Comparison of ENCODE assay signal across 18 cellular contexts in the genomic region with DNA sequence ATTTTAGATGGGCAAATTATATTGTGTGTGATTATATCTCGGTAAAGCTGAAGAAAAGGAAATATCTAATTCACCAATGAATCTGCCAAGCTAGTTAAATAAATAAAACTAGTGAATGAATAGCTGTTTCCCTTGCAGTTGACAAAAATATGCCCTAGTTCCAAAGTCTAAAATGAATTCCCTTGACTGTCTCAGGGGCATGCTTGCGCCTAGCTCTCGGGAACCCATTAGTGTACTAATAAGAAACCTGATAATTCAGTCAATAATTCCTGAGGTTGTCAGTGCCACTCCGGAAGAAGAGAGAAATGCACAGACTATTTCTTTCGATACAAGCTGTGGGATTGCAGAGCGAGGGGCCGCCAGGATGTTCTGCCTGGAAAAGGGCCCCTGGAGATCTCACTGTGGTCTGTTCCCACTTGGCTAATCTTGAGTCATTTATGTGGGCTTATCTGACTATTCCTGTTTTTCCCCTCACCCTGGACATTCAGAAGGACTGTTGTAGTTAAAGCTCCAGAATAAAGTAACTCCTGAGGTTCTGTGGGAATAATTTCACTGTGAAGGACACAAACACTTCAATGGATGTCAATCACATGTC.
"Had no signal": no experiment of that assay in that cellular context is flagged by ENCODE, and none has a peak within 500 bp of the region (broad histone marks: within the 10 kb centered on the region; RNA-seq: fewer than 3 reads in every experiment).

No MANE protein-coding gene starts in this region.

- H3K27ac ChIP-seq: brain microvascular endothelial cell, epithelial cell of prostate, gastrocnemius medialis, left lung, tibial artery, uterus had no signal

- H3K4me3 Mint-ChIP-seq: activated naive CD8-positive, alpha-beta T cell treated with anti-CD3 and anti-CD28 coated beads for 36 hours; activated T-helper 1 cell treated with anti-CD3 and anti-CD28 coated beads, Interleukin-12 subunit alpha, Interleukin-12 subunit beta, Interleukin-2, Interleukin-4 antibody, amounts not matched to agents 30 ng/mL and 10 ng/mL and 1 ng/mL, durations not matched to agents 14 hours and 24 hours and 36 hours; dendritic cell treated with granulocyte-macrophage colony-stimulating factor and Interleukin-4, amounts not matched to agents 40 ng/mL and 50 ng/mL, for 4 days; memory B cell; stimulated activated naive B cell treated with anti-CD40 and anti-IgM and Interleukin-4, amounts not matched to agents 10 μg/mL and 1 μg/mL and 100 μg/mL, for 72 hours had no signal

- H3K36me3 Mint-ChIP-seq: activated naive CD8-positive, alpha-beta T cell treated with anti-CD3 and anti-CD28 coated beads for 36 hours; memory B cell; stimulated activated naive B cell treated with anti-CD40 and anti-IgM and Interleukin-4, amounts not matched to agents 10 μg/mL and 1 μg/mL and 100 μg/mL, for 72 hours had no signal

- H3K4me1 ChIP-seq: left lung, tibial artery, uterus had no signal

- H3K4me1 Mint-ChIP-seq: activated naive CD8-positive, alpha-beta T cell treated with anti-CD3 and anti-CD28 coated beads for 36 hours; memory B cell; stimulated activated naive B cell treated with anti-CD40 and anti-IgM and Interleukin-4, amounts not matched to agents 10 μg/mL and 1 μg/mL and 100 μg/mL, for 72 hours had no signal

- H3K36me3 ChIP-seq: brain microvascular endothelial cell, gastrocnemius medialis, left lung, tibial artery, uterus had no signal

- H3K27me3 Mint-ChIP-seq: dendritic cell treated with granulocyte-macrophage colony-stimulating factor and Interleukin-4, amounts not matched to agents 40 ng/mL and 50 ng/mL, for 4 days; memory B cell had no signal

- H3K9me3 ChIP-seq: gastrocnemius medialis, left lung, tibial artery, uterus had no signal

- DNase-seq: activated CD4-positive, alpha-beta T cell treated with anti-CD3 and anti-CD28 coated beads, Interleukin-2, amount 50 U/mL, for 1 hour; activated CD8-positive, alpha-beta memory T cell treated with anti-CD3 and anti-CD28 coated beads for 24 hours; activated naive CD8-positive, alpha-beta T cell treated with anti-CD3 and anti-CD28 coated beads for 36 hours; anterior cingulate cortex; brain microvascular endothelial cell; cerebellar nuclear complex; effector memory CD4-positive, alpha-beta T cell; gastrocnemius medialis; islet precursor cell; left lung; stimulated activated CD4-positive, alpha-beta T cell treated with anti-CD3 and anti-CD28 coated beads, Interleukin-4, amount 100 ng/mL, for 1 hour; stimulated activated naive B cell treated with anti-CD40 and anti-IgM and Interleukin-4, amounts not matched to agents 10 μg/mL and 1 μg/mL and 100 μg/mL, for 72 hours; tibial artery; uterus had no signal

- H3K9me3 Mint-ChIP-seq: activated naive CD8-positive, alpha-beta T cell treated with anti-CD3 and anti-CD28 coated beads for 36 hours; activated T-helper 1 cell treated with anti-CD3 and anti-CD28 coated beads, Interleukin-12 subunit alpha, Interleukin-12 subunit beta, Interleukin-2, Interleukin-4 antibody, amounts not matched to agents 30 ng/mL and 10 ng/mL and 1 ng/mL, durations not matched to agents 14 hours and 24 hours and 36 hours; dendritic cell treated with granulocyte-macrophage colony-stimulating factor and Interleukin-4, amounts not matched to agents 40 ng/mL and 50 ng/mL, for 4 days; stimulated activated naive B cell treated with anti-CD40 and anti-IgM and Interleukin-4, amounts not matched to agents 10 μg/mL and 1 μg/mL and 100 μg/mL, for 72 hours had no signal

- H3K4me3 ChIP-seq: gastrocnemius medialis, left lung, tibial artery, uterus had no signal

- H3K27ac Mint-ChIP-seq: activated naive CD8-positive, alpha-beta T cell treated with anti-CD3 and anti-CD28 coated beads for 36 hours; activated T-helper 1 cell treated with anti-CD3 and anti-CD28 coated beads, Interleukin-12 subunit alpha, Interleukin-12 subunit beta, Interleukin-2, Interleukin-4 antibody, amounts not matched to agents 30 ng/mL and 10 ng/mL and 1 ng/mL, durations not matched to agents 14 hours and 24 hours and 36 hours; dendritic cell treated with granulocyte-macrophage colony-stimulating factor and Interleukin-4, amounts not matched to agents 40 ng/mL and 50 ng/mL, for 4 days; memory B cell; stimulated activated naive B cell treated with anti-CD40 and anti-IgM and Interleukin-4, amounts not matched to agents 10 μg/mL and 1 μg/mL and 100 μg/mL, for 72 hours had no signal

- H3K27me3 ChIP-seq: brain microvascular endothelial cell, gastrocnemius medialis, left lung, tibial artery, uterus had no signal
